10 cellular contexts compared by ENCODE assay signal in the genomic region with DNA sequence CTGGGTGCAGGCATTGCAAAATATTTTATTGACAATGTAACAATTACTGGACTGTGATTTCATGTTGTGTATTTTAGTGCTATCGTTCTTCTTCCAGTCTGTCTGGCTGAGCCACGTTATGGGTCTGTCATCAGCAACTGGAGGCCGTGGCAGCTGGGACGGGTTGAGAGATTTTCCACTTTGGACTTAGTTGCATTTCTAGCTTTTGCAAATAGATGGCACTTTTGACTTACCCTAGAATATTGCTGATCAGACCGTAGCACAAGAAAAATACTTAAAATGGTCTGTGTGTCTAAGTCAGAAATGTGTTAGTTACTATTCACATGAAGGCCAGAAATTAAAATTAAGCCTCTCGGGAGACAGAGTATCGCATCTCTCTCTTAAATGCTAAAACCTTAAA.
DNase-seq lines count a peak whose midpoint lies in the region; ATAC-seq, FAIRE-seq and TF ChIP-seq lines count a peak whose summit lies in the region.
"Had no signal": no experiment of that assay in that cellular context is flagged by ENCODE, and none has a peak within 500 bp of the region (broad histone marks: within the 10 kb centered on the region; RNA-seq: fewer than 3 reads in every experiment).

No MANE protein-coding gene starts in this region.

- POLR2A ChIA-PET in H1 (lab: Charles Lee; ENCODE audit: partially characterized antibody), result no interaction called here

- H3K79me2 ChIP-seq in H1 (ENCODE audit: control insufficient read depth in 1 of 2, insufficient read depth in 2 of 2, low read length in 2 of 2), result no peaks in the 10 kb centered on the region

- no peak overlapping the region for H3K4ac ChIP-seq in H1 (replicated peaks; ENCODE audit: insufficient read length, low read depth, low read length)

- ATAC-seq in psoas muscle, result no peak

- H3K9me3 ChIP-seq in H1 (ENCODE audit: insufficient read depth in 2 of 2, low read depth in 1 of 2, low read length in 1 of 2) (no peaks in the 10 kb centered on the region), psoas muscle (no peaks in the 10 kb centered on the region), ovary (no peaks in the 10 kb centered on the region)

- intact Hi-C loops in psoas muscle (cut with DNase I), result no loop called here
- intact Hi-C loops in ovary (cut with DNase I), result no loop called here

- no peak overlapping the region for H2BK12ac ChIP-seq in H1 (ENCODE audit: low read depth, low read length)

- H2BK20ac ChIP-seq in H1 (ENCODE audit: low read length), result no peak overlapping the region

- no peak overlapping the region for H2BK5ac ChIP-seq in H1 (ENCODE audit: low read depth, low read length)

- no peak overlapping the region for H3K14ac ChIP-seq in H1 (ENCODE audit: insufficient read length)

- H3K9ac ChIP-seq in H1 (replicated peaks in 1 of 4; ENCODE audit: extremely low read depth in 1 of 4, low read depth in 3 of 4, low read length in 3 of 4), result no peak overlapping the region

- H3K4me2 ChIP-seq in H1 (ENCODE audit: insufficient read depth in 1 of 2, low read depth in 2 of 2, low read length in 2 of 2), result peak overlapping the region; percentile 56 to 57; a peak in 2 of 4 replicates

- DNase-seq in NCI-H2029 treated with DMSO at 0.1 percent for 48 hours (lab: John Stamatoyannopoulos, UW) (peak; percentile 54), NCI-H2029 (lab: John Stamatoyannopoulos, UW) (no peak), NCI-H2196 treated with DMSO at 0.1 percent for 48 hours (lab: John Stamatoyannopoulos, UW; ENCODE audit: unreplicated experiment) (peak; percentile 16), H1 (ENCODE audit: low read depth in 1 of 2, low spot score in 2 of 2) (no peak), putamen (ENCODE audit: low spot score) (peak; percentile 65), psoas muscle (no peak), ovary (no peak), GM10266 (ENCODE audit: extremely low spot score) (no peak)
- DNase-seq: activated gamma-delta T cell, nephron progenitor cell had no signal

- no peaks in the 10 kb centered on the region for H3K79me1 ChIP-seq in H1 (ENCODE audit: low read depth, low read length)

- no peaks in the 10 kb centered on the region for H3K36me3 ChIP-seq in H1 (ENCODE audit: control insufficient read depth in 2 of 4, insufficient read depth in 4 of 4, low read length in 3 of 4)
- no peaks in the 10 kb centered on the region for H3K36me3 ChIP-seq in psoas muscle (ENCODE audit: insufficient read depth in 1 of 2, low read depth in 1 of 2)
- H3K36me3 ChIP-seq in ovary, result no peaks in the 10 kb centered on the region

- H3K18ac ChIP-seq in H1 (ENCODE audit: extremely low read depth, low read length), result no peak overlapping the region; the same call in 1 of the 2 replicates

- no peak overlapping the region for H3K23ac ChIP-seq in H1 (ENCODE audit: insufficient read length)

- H3K23me2 ChIP-seq in H1 (ENCODE audit: low read depth, low read length), result 0 out of 2 replicates have a peak, but pooled peaks cover 1% of the 10 kb centered on the region

- H4K91ac ChIP-seq in H1 (replicated peaks; ENCODE audit: insufficient read length, low read length), result no peak overlapping the region

- no peak overlapping the region for H3K27ac ChIP-seq in H1 (ENCODE audit: low read depth, low read length)
- H3K27ac ChIP-seq in psoas muscle, result no peak overlapping the region
- no peak overlapping the region for H3K27ac ChIP-seq in ovary

- no peak for FAIRE-seq in H1 (lab: Jason Lieb, UNC)

- H2AK5ac ChIP-seq in H1 (ENCODE audit: low read depth, low read length), result no peak overlapping the region

- H2AFZ ChIP-seq in H1 (ENCODE audit: low read length), result no peak overlapping the region

- no peak overlapping the region for H2BK120ac ChIP-seq in H1 (replicated peaks; ENCODE audit: low read depth, low read length)

- TF ChIP-seq RAD21 in H1 (IDR thresholded peaks at IDR 0.05 in 1 of 2, conservative IDR thresholded peaks at IDR 0.05 in 1 of 2; ENCODE audit: low read depth in 2 of 2, low read length in 2 of 2), result peak in 1 of 2 experiments; percentile 7; a peak in 1 of 4 replicates

- no peak overlapping the region for H4K8ac ChIP-seq in H1 (ENCODE audit: extremely low read depth, insufficient read depth, low read length)

- TF ChIP-seq CTCF in H1 (IDR thresholded peaks at IDR 0.05; ENCODE audit: control extremely low read depth in 1 of 3, insufficient read depth in 1 of 3, low read depth in 1 of 3, low read length in 3 of 3), result no peak
- no peak for TF ChIP-seq CTCF in psoas muscle (IDR thresholded peaks at IDR 0.05)
- TF ChIP-seq CTCF in ovary (IDR thresholded peaks at IDR 0.05), result no peak
- no peak for TF ChIP-seq CTCF in GM10266 (IDR thresholded peaks at IDR 0.05; ENCODE audit: control insufficient read depth, insufficient read depth, low read depth, missing control alignments)

- peaks cover 10 to 47% (median 29%) of the 10 kb centered on the region in 4 experiments for H3K4me1 ChIP-seq in H1 (replicated peaks in 1 of 4; ENCODE audit: control insufficient read depth in 3 of 4, insufficient read depth in 4 of 4, low read length in 3 of 4)
- no peaks in the 10 kb centered on the region for H3K4me1 ChIP-seq in psoas muscle
- H3K4me1 ChIP-seq in ovary (ENCODE audit: insufficient read depth), result no peaks in the 10 kb centered on the region

- peaks cover 0 to 34% (median 26%) of the 10 kb centered on the region in 4 experiments; a peak in 5 of 7 replicates for H3K27me3 ChIP-seq in H1 (replicated peaks in 1 of 4; ENCODE audit: control insufficient read depth in 3 of 4, extremely low read depth in 1 of 4, insufficient read depth in 3 of 4, low read length in 3 of 4)
- H3K27me3 ChIP-seq in psoas muscle (ENCODE audit: insufficient read depth in 3 of 3, low read length in 2 of 3), result peaks cover 0 to 55% (median under 1%) of the 10 kb centered on the region in 3 donors
- no peaks in the 10 kb centered on the region for H3K27me3 ChIP-seq in ovary

- TF ChIP-seq EP300 in H1 (IDR thresholded peaks at IDR 0.05; ENCODE audit: borderline replicate concordance in 1 of 2, low read depth in 2 of 2, low read length in 2 of 2) (no peak), ovary (IDR thresholded peaks at IDR 0.05) (no peak)

- no peak for TF ChIP-seq POLR2A in H1 (IDR thresholded peaks at IDR 0.05; ENCODE audit: control extremely low read depth in 1 of 2, low read depth in 2 of 2, low read length in 2 of 2)
- TF ChIP-seq POLR2A in ovary (IDR thresholded peaks at IDR 0.05), result no peak

- H4K20me1 ChIP-seq in H1 (replicated peaks in 1 of 2; ENCODE audit: control insufficient read depth in 1 of 2, insufficient read depth in 2 of 2, low read length in 2 of 2), result no peaks in the 10 kb centered on the region

- peak overlapping the region in 1 of 4 experiments; percentile 40; a peak in 1 of 8 replicates for H3K4me3 ChIP-seq in H1 (ENCODE audit: extremely low read depth in 1 of 4, insufficient read depth in 2 of 4, low read depth in 3 of 4, low read length in 4 of 4)
- no peak overlapping the region for H3K4me3 ChIP-seq in psoas muscle
- no peak overlapping the region for H3K4me3 ChIP-seq in ovary

- no peak overlapping the region for H3K56ac ChIP-seq in H1 (replicated peaks; ENCODE audit: insufficient read length, low read depth, low read length)

- H4K5ac ChIP-seq in H1 (ENCODE audit: insufficient read length, low read depth, low read length), result no peak overlapping the region

- 49% methylated on average over 7 of the region's 7 CpGs; no CpG with 5 or more reads in 1 of the 2 experiments for WGBS in H1 (ENCODE audit: extremely low coverage in 1 of 2, insufficient coverage in 1 of 2, insufficient read length in 1 of 2, insufficient replicate concordance in 2 of 2, low coverage in 1 of 2, low lambda C conversion rate in 2 of 2, missing lambda C conversion rate in 1 of 2), 2 experiments
- 31 to 42% (median 33%) methylated on average over 7 of the region's 7 CpGs for whole genome bisulfite sequencing in psoas muscle, 3 donors
- WGBS in ovary, 3 donors, result 28 to 32% (median 30%) methylated on average over 7 of the region's 7 CpGs

- CTCF ChIA-PET in H1 (lab: Charles Lee; ENCODE audit: partially characterized antibody), result interaction anchor here (0.7 to 3.3 kb wide), 4 partner anchors 9 to 127 kb away, joined by 3 to 25 read pairs (median 4); no protein-coding TSS in a partner anchor

- H2BK15ac ChIP-seq in H1 (ENCODE audit: low read length), result no peak overlapping the region

TF ChIP-seq in H1, 55 proteins besides CTCF, POLR2A, EP300 and RAD21 (continues in another document):
- no peak for TF ChIP-seq GTF2F1 (IDR thresholded peaks at IDR 0.05; ENCODE audit: borderline replicate concordance, low read depth, low read length)
- TF ChIP-seq SIN3A (conservative IDR thresholded peaks at IDR 0.05 in 1 of 2, IDR thresholded peaks at IDR 0.05 in 1 of 2; ENCODE audit: low read depth in 1 of 2, low read length in 2 of 2), result no peak
- TF ChIP-seq CHD2 (IDR thresholded peaks at IDR 0.05; ENCODE audit: low read length), result no peak
- no peak for TF ChIP-seq USF2 (IDR thresholded peaks at IDR 0.05; ENCODE audit: low read length)
- TF ChIP-seq BACH1 (IDR thresholded peaks at IDR 0.05; ENCODE audit: low read length), result no peak
- no peak for TF ChIP-seq ASH2L (IDR thresholded peaks at IDR 0.05; ENCODE audit: low read length)
- no peak for TF ChIP-seq SP4 (IDR thresholded peaks at IDR 0.05; ENCODE audit: low read length)
- no peak for TF ChIP-seq KDM1A (IDR thresholded peaks at IDR 0.05; ENCODE audit: borderline replicate concordance, low read length)
- TF ChIP-seq SIRT6 (IDR thresholded peaks at IDR 0.05; ENCODE audit: low read length), result no peak
- no peak for TF ChIP-seq TEAD4 (IDR thresholded peaks at IDR 0.05; ENCODE audit: low read depth, low read length)
- no peak for TF ChIP-seq E2F6 (IDR thresholded peaks at IDR 0.05)
- TF ChIP-seq BCL11A (IDR thresholded peaks at IDR 0.05; ENCODE audit: low read depth in 2 of 2, low read length in 2 of 2), result no peak
- TF ChIP-seq POLR2AphosphoS5 (IDR thresholded peaks at IDR 0.05; ENCODE audit: low read depth, low read length), result no peak
- no peak for TF ChIP-seq NRF1 (IDR thresholded peaks at IDR 0.05; ENCODE audit: low read depth, low read length)
- no peak for TF ChIP-seq TAF7 (optimal IDR thresholded peaks at IDR 0.05; ENCODE audit: borderline replicate concordance, low read depth, low read length)
- TF ChIP-seq KDM5A (IDR thresholded peaks at IDR 0.05; ENCODE audit: low read length), result no peak

Comparison
In these comparisons a context has a peak if more than half of its experiments do, and no peak if none do; other contexts are left out.
1. DNase-seq: peak in NCI-H2029 treated with DMSO at 0.1 percent for 48 hours (single experiment), NCI-H2196 treated with DMSO at 0.1 percent for 48 hours (single experiment) and putamen (single experiment); none in NCI-H2029 (single experiment), H1 (0 of 2), psoas muscle (0 of 2), ovary (0 of 5) and GM10266 (single experiment).